ENCODE assay signal across 20 cellular contexts in genomic region chr3:46613313-46614005, GRCh38. TPM values are rescaled to one million over a fixed set of nuclear protein-coding genes. Genes with fewer than 3 reads are reported as not detected.
DNase-seq lines count a peak whose midpoint lies in the region; ATAC-seq, FAIRE-seq and TF ChIP-seq lines count a peak whose summit lies in the region.
"Had no signal": no experiment of that assay in that cellular context is flagged by ENCODE, and none has a peak within 500 bp of the region (broad histone marks: within the 10 kb centered on the region; RNA-seq: fewer than 3 reads in every experiment).

No MANE protein-coding gene starts in this region.

- no peaks in the 10 kb centered on the region; the same call in 1 of the 2 replicates for H3K4me1 ChIP-seq in H9 (ENCODE audit: insufficient read depth, low read length)
- H3K4me1 ChIP-seq in H1 (replicated peaks in 1 of 4; ENCODE audit: control insufficient read depth in 3 of 4, insufficient read depth in 4 of 4, low read length in 3 of 4), result peaks cover 2 to 10% (median 5%) of the 10 kb centered on the region in 4 experiments; a peak in 6 of 7 replicates
- H3K4me1 ChIP-seq in right cardiac atrium (ENCODE audit: control insufficient read depth, insufficient read depth, low read length), result no peaks in the 10 kb centered on the region

- peak overlapping the region; percentile 27 for H4K5ac ChIP-seq in H9 (ENCODE audit: insufficient read length, low read depth, low read length)
- H4K5ac ChIP-seq in H1 (ENCODE audit: insufficient read length, low read depth, low read length), result no peak overlapping the region

- DNase-seq in H9, result no peak
- DNase-seq in H1 (ENCODE audit: low read depth in 1 of 2, low spot score in 2 of 2), result peak in 1 of 2 experiments; percentile 45
- peak; percentile 36 for DNase-seq in left lobe of liver (ENCODE audit: low spot score)
- no peak for DNase-seq in NCI-H1048 (lab: John Stamatoyannopoulos, UW)
- DNase-seq in right cardiac atrium, result no peak
- DNase-seq: COR-L47, DMS153, DMS79 treated with DMSO at 0.1 percent for 48 hours, EL, GOT3, HCEC 1CT had no signal

- no peak overlapping the region for H3K4me3 Mint-ChIP-seq in H9
- H3K4me3 Mint-ChIP-seq: CD14-positive monocyte; CD8-positive, alpha-beta T cell had no signal

- ATAC-seq in left lobe of liver (no peak), GM19351 (IDR thresholded peaks at IDR 0.05; ENCODE audit: unreplicated experiment) (no peak), right cardiac atrium (no peak)
- ATAC-seq: CD8-positive, alpha-beta T cell had no signal

- no peaks in the 10 kb centered on the region for H3K79me1 ChIP-seq in H9 (ENCODE audit: insufficient read depth, low read depth, low read length, poor library complexity, severe bottlenecking)
- H3K79me1 ChIP-seq in H1 (ENCODE audit: low read depth, low read length), result no peaks in the 10 kb centered on the region

- H3K9me3 ChIP-seq in H9 (ENCODE audit: control insufficient read depth, low read depth, low read length), result no peaks in the 10 kb centered on the region
- no peaks in the 10 kb centered on the region for H3K9me3 ChIP-seq in H1 (ENCODE audit: insufficient read depth in 2 of 2, low read depth in 1 of 2, low read length in 1 of 2)
- H3K9me3 ChIP-seq in right cardiac atrium (ENCODE audit: control insufficient read depth, low read length), result no peaks in the 10 kb centered on the region

- H4K20me1 ChIP-seq in H9 (ENCODE audit: control insufficient read depth, insufficient read depth, insufficient read length), result no peaks in the 10 kb centered on the region
- H4K20me1 ChIP-seq in H1 (replicated peaks in 1 of 2; ENCODE audit: control insufficient read depth in 1 of 2, insufficient read depth in 2 of 2, low read length in 2 of 2), result no peaks in the 10 kb centered on the region

- H3K56ac ChIP-seq in H9 (ENCODE audit: insufficient read length, low read depth, low read length) (no peak overlapping the region), H1 (replicated peaks; ENCODE audit: insufficient read length, low read depth, low read length) (no peak overlapping the region)

- no peak for TF ChIP-seq POLR2A in H1 (IDR thresholded peaks at IDR 0.05; ENCODE audit: control extremely low read depth in 1 of 2, low read depth in 2 of 2, low read length in 2 of 2)

- H3K36me3 Mint-ChIP-seq in H9 (ENCODE audit: insufficient read depth in 1 of 3, low read depth in 3 of 3), result no peaks in the 10 kb centered on the region
- H3K36me3 Mint-ChIP-seq: CD14-positive monocyte; CD8-positive, alpha-beta T cell had no signal

- TF ChIP-seq RAD21 in H1 (IDR thresholded peaks at IDR 0.05 in 1 of 2, conservative IDR thresholded peaks at IDR 0.05 in 1 of 2; ENCODE audit: low read depth in 2 of 2, low read length in 2 of 2), result no peak

- H3K23me2 ChIP-seq in H9 (ENCODE audit: insufficient read length, low read depth, low read length, poor library complexity, severe bottlenecking) (peaks cover 4% of the 10 kb centered on the region), H1 (ENCODE audit: low read depth, low read length) (no peaks in the 10 kb centered on the region)

- H2BK5ac ChIP-seq in H9 (ENCODE audit: insufficient read length, low read length), result no peak overlapping the region
- no peak overlapping the region for H2BK5ac ChIP-seq in H1 (ENCODE audit: low read depth, low read length)

- TF ChIP-seq CTCF in H9 (conservative IDR thresholded peaks at IDR 0.05), result no peak
- TF ChIP-seq CTCF in H1 (IDR thresholded peaks at IDR 0.05; ENCODE audit: control extremely low read depth in 1 of 3, insufficient read depth in 1 of 3, low read depth in 1 of 3, low read length in 3 of 3), result no peak

- H3K9ac ChIP-seq in H9 (ENCODE audit: extremely low read depth, insufficient read length, low read length) (no peak overlapping the region), H1 (replicated peaks in 1 of 4; ENCODE audit: extremely low read depth in 1 of 4, low read depth in 3 of 4, low read length in 3 of 4) (no peak overlapping the region)

- peaks cover 6% of the 10 kb centered on the region for H3K27me3 Mint-ChIP-seq in H9 (ENCODE audit: low read depth)

- no peak overlapping the region for H3K27ac ChIP-seq in H9 (ENCODE audit: insufficient read length, low read depth, low read length)
- H3K27ac ChIP-seq in H1 (ENCODE audit: low read depth, low read length), result no peak overlapping the region
- no peak overlapping the region for H3K27ac ChIP-seq in right cardiac atrium (ENCODE audit: low read length)
- H3K27ac ChIP-seq: HL-60 had no signal

- H3K79me2 ChIP-seq in H9 (ENCODE audit: insufficient read depth, low read length), result no peaks in the 10 kb centered on the region
- no peaks in the 10 kb centered on the region for H3K79me2 ChIP-seq in H1 (ENCODE audit: control insufficient read depth in 1 of 2, insufficient read depth in 2 of 2, low read length in 2 of 2)

- H3K27me3 ChIP-seq in H9 (ENCODE audit: insufficient read depth, low read length) (no peaks in the 10 kb centered on the region; the same call in 1 of the 2 replicates), H1 (replicated peaks in 1 of 4; ENCODE audit: control insufficient read depth in 3 of 4, extremely low read depth in 1 of 4, insufficient read depth in 3 of 4, low read length in 3 of 4) (no peaks in the 10 kb centered on the region), right cardiac atrium (ENCODE audit: control insufficient read depth, insufficient read depth) (no peaks in the 10 kb centered on the region)

- peaks cover 22 to 26% of the 10 kb centered on the region in 2 experiments for H3K4me1 Mint-ChIP-seq in H9

- no peak overlapping the region for H3K23ac ChIP-seq in H9 (ENCODE audit: insufficient read length, low read depth, low read length)
- H3K23ac ChIP-seq in H1 (ENCODE audit: insufficient read length), result no peak overlapping the region

- no peak for FAIRE-seq in H1 (lab: Jason Lieb, UNC)
- FAIRE-seq: D721Med, G401.6, GM12891 had no signal

- H4K8ac ChIP-seq in H9 (replicated peaks; ENCODE audit: insufficient read length, low read depth, low read length) (no peak overlapping the region), H1 (ENCODE audit: extremely low read depth, insufficient read depth, low read length) (no peak overlapping the region)

- no peak overlapping the region for H3T11ph ChIP-seq in H9 (ENCODE audit: low read length)

- POLR2A ChIA-PET in H1 (lab: Charles Lee; ENCODE audit: partially characterized antibody), result interaction anchor here (0.7 to 1.4 kb wide), 5 partner anchors 20 to 39 kb away, joined by 3 to 5 read pairs (median 3); a partner anchor contains a TSS

- H3K27ac Mint-ChIP-seq in H9, result peak overlapping the region in 2 of 3 experiments; percentile 4 to 91; a peak in 3 of 7 replicates
- H3K27ac Mint-ChIP-seq: CD14-positive monocyte; CD8-positive, alpha-beta T cell had no signal

- H3K18ac ChIP-seq in H9 (ENCODE audit: insufficient read length, low read depth, low read length) (no peak overlapping the region), H1 (ENCODE audit: extremely low read depth, low read length) (no peak overlapping the region)

- intact Hi-C loops in right cardiac atrium (cut with DNase I), result no loop called here

- H3K36me3 ChIP-seq in H1 (ENCODE audit: control insufficient read depth in 2 of 4, insufficient read depth in 4 of 4, low read length in 3 of 4), result no peaks in the 10 kb centered on the region

- H3K14ac ChIP-seq in H9 (ENCODE audit: insufficient read depth, low read length) (peak overlapping the region; percentile 81; the same call in 1 of the 2 replicates), H1 (ENCODE audit: insufficient read length) (no peak overlapping the region)

- no CpG with 5 or more reads among the region's 10 CpGs for WGBS in H9 (ENCODE audit: extremely low coverage, insufficient read length, low lambda C conversion rate)
- WGBS in H1 (ENCODE audit: extremely low coverage in 1 of 2, insufficient coverage in 1 of 2, insufficient read length in 1 of 2, insufficient replicate concordance in 2 of 2, low coverage in 1 of 2, low lambda C conversion rate in 2 of 2, missing lambda C conversion rate in 1 of 2), 2 experiments, result 79% methylated on average over 10 of the region's 10 CpGs; no CpG with 5 or more reads in 1 of the 2 experiments
- 73% methylated on average over 10 of the region's 10 CpGs for WGBS in right cardiac atrium

- H4K91ac ChIP-seq in H9 (ENCODE audit: insufficient read length, low read depth, low read length) (no peak overlapping the region), H1 (replicated peaks; ENCODE audit: insufficient read length, low read length) (peak overlapping the region; percentile 30)

- H3K4me3 ChIP-seq in H1 (ENCODE audit: extremely low read depth in 1 of 4, insufficient read depth in 2 of 4, low read depth in 3 of 4, low read length in 4 of 4) (no peak overlapping the region), right cardiac atrium (ENCODE audit: low read length) (no peak overlapping the region)

- TF ChIP-seq EP300 in H1 (IDR thresholded peaks at IDR 0.05; ENCODE audit: borderline replicate concordance in 1 of 2, low read depth in 2 of 2, low read length in 2 of 2), result no peak

- no peak overlapping the region for H3K4ac ChIP-seq in H9 (ENCODE audit: low read depth, low read length)
- H3K4ac ChIP-seq in H1 (replicated peaks; ENCODE audit: insufficient read length, low read depth, low read length), result no peak overlapping the region

- H2BK12ac ChIP-seq in H9 (ENCODE audit: insufficient read length, low read depth, low read length), result no peak overlapping the region
- no peak overlapping the region for H2BK12ac ChIP-seq in H1 (ENCODE audit: low read depth, low read length)

- no peak overlapping the region for H2BK120ac ChIP-seq in H9 (ENCODE audit: low read depth, low read length, poor library complexity, severe bottlenecking)
- no peak overlapping the region for H2BK120ac ChIP-seq in H1 (replicated peaks; ENCODE audit: low read depth, low read length)

- H2BK15ac ChIP-seq in H9 (ENCODE audit: low read depth, low read length), result no peak overlapping the region
- no peak overlapping the region; the same call in 1 of the 2 replicates for H2BK15ac ChIP-seq in H1 (ENCODE audit: low read length)

- no peak overlapping the region for H2AK5ac ChIP-seq in H9 (ENCODE audit: insufficient read length, low read length)
- H2AK5ac ChIP-seq in H1 (ENCODE audit: low read depth, low read length), result no peak overlapping the region

- H2AFZ ChIP-seq in H9 (ENCODE audit: low read length), result no peak overlapping the region
- no peak overlapping the region for H2AFZ ChIP-seq in H1 (ENCODE audit: low read length)

- H3K4me2 ChIP-seq in H9 (ENCODE audit: insufficient read depth, insufficient read length, low read length), result no peak overlapping the region
- H3K4me2 ChIP-seq in H1 (ENCODE audit: insufficient read depth in 1 of 2, low read depth in 2 of 2, low read length in 2 of 2), result no peak overlapping the region

- no peaks in the 10 kb centered on the region for H3K9me3 Mint-ChIP-seq in H9
- H3K9me3 Mint-ChIP-seq: CD14-positive monocyte; CD8-positive, alpha-beta T cell had no signal

- H2BK20ac ChIP-seq in H9 (ENCODE audit: low read depth, low read length, poor library complexity, severe bottlenecking), result no peak overlapping the region
- no peak overlapping the region for H2BK20ac ChIP-seq in H1 (ENCODE audit: low read length)

- CTCF ChIA-PET in H1 (lab: Charles Lee; ENCODE audit: partially characterized antibody), result interaction anchor here (1.2 to 6.8 kb wide), 5 partner anchors 12 to 124 kb away, joined by 4 to 56 read pairs (median 5); no protein-coding TSS in a partner anchor

RNA-seq across cellular contexts. Expression of gene FAM240A, which starts 1.1 kb away (rescaled TPM):
- total RNA-seq in H9 (2021), result 0.11 TPM in 1 of 2 replicates, not detected in the other
- total RNA-seq in H1 (2021; fragmentation: NEBNext Ultra II Directional; extraction: Animal tissue kit (Norgen Biotek cat#: 25700)), result 0.17 TPM in 1 of 2 replicates, not detected in the other
- polyA plus RNA-seq in H1 (2011; rRNA removed), result 0.06 and 0.08 TPM in 2 replicates
- 0.12 TPM for polyA plus RNA-seq in H1 (2011; cell fraction: cytosol; rRNA removed)
- not detected for polyA plus RNA-seq in H1 (2011; cell fraction: nucleus; rRNA removed)
- polyA plus RNA-seq in H1 (2012, experiment 1 of 2), result 0.16 to 0.32 TPM (median 0.16 TPM) in 3 of 4 replicates, not detected in the other
- not detected for polyA plus RNA-seq in H1 (2012, experiment 2 of 2)
- 0.08 TPM for polyA plus RNA-seq in H1 (2013, experiment 1 of 2)
- 0.11 TPM for polyA plus RNA-seq in H1 (2013, experiment 2 of 2)
- polyA minus RNA-seq in H1 (2011; rRNA and poly(A)+ RNA removed), result not detected in 2 replicates
- not detected for polyA minus RNA-seq in H1 (2011; cell fraction: cytosol; rRNA and poly(A)+ RNA removed)
- not detected for polyA minus RNA-seq in H1 (2011; cell fraction: nucleus; rRNA and poly(A)+ RNA removed)
- not detected for total RNA-seq in left lobe of liver
- not detected for total RNA-seq in right cardiac atrium
- polyA plus RNA-seq in right cardiac atrium, result not detected
- total RNA-seq: A673; CD8-positive, alpha-beta T cell had no signal
- polyA plus RNA-seq: BJ, CD14-positive monocyte had no signal

RNA-seq across cellular contexts. Expression of gene LRRC2, which starts 47.4 kb away (rescaled TPM):
- total RNA-seq in H9 (2021) (2.6 and 3.4 TPM in 2 replicates), left lobe of liver (7.4 TPM), right cardiac atrium (10 to 100 TPM in 3 of 4 donors, 1 to 10 TPM in 1; 8.9 to 26.0 (median 15.0) TPM)
- 6.4 and 7.3 TPM in 2 replicates for total RNA-seq in H1 (2021; fragmentation: NEBNext Ultra II Directional; extraction: Animal tissue kit (Norgen Biotek cat#: 25700))
- polyA plus RNA-seq in H1 (2011; rRNA removed) (1.2 and 1.4 TPM in 2 replicates), right cardiac atrium (9.9 TPM)
- 2.8 TPM for polyA plus RNA-seq in H1 (2011; cell fraction: cytosol; rRNA removed)
- 2.9 TPM for polyA plus RNA-seq in H1 (2011; cell fraction: nucleus; rRNA removed)
- 2.8 to 3.4 TPM (median 3.1 TPM) in 4 replicates for polyA plus RNA-seq in H1 (2012, experiment 1 of 2)
- 0.24 TPM for polyA plus RNA-seq in H1 (2012, experiment 2 of 2)
- 3.9 TPM for polyA plus RNA-seq in H1 (2013, experiment 1 of 2)
- 3.5 TPM for polyA plus RNA-seq in H1 (2013, experiment 2 of 2)
- 3.5 and 4.9 TPM in 2 replicates for polyA minus RNA-seq in H1 (2011; rRNA and poly(A)+ RNA removed)
- 1.9 TPM for polyA minus RNA-seq in H1 (2011; cell fraction: cytosol; rRNA and poly(A)+ RNA removed)
- 7.9 TPM for polyA minus RNA-seq in H1 (2011; cell fraction: nucleus; rRNA and poly(A)+ RNA removed)
- polyA plus RNA-seq: CD14-positive monocyte had no signal
